Comparison of ENCODE assay signal across 30 cellular contexts in the genomic region with DNA sequence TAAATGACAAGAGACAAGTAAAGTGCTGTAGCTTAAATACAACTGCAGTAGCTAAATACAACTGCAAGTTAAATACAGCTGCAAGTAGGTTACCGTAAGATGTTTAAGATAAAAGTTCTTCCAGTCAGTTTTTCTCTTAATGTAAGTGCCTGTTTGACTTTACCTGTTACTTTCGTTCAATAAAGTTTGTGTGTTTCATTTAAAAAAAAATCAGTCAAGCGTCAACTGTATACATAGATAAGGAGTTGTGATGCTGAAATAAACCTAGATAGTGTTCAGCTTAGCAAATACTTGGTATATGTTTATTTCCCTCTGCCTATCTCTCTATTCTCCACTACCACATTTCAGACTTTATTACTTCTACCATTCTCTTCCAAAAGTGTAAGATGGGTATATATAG.
DNase-seq lines count a peak whose midpoint lies in the region; ATAC-seq, FAIRE-seq and TF ChIP-seq lines count a peak whose summit lies in the region.
"Had no signal": no experiment of that assay in that cellular context is flagged by ENCODE, and none has a peak within 500 bp of the region (broad histone marks: within the 10 kb centered on the region; RNA-seq: fewer than 3 reads in every experiment).

No MANE protein-coding gene starts in this region.

- no peak for TF ChIP-seq EP300 in GM12878 (IDR thresholded peaks at IDR 0.05; ENCODE audit: borderline replicate concordance in 1 of 2, control insufficient read depth in 1 of 2, low read depth in 2 of 2, low read length in 2 of 2)
- no peak for TF ChIP-seq EP300 in K562 (IDR thresholded peaks at IDR 0.05; ENCODE audit: low read length)

- H2AFZ ChIP-seq in GM12878 (ENCODE audit: control insufficient read depth, low read depth, low read length) (no peak overlapping the region), K562 (ENCODE audit: low read depth, low read length) (no peak overlapping the region)

- BruUV-seq in GM12878 (replicated peaks; lab: Mats Ljungman, UMichigan), result no TSS peak
- no TSS peak for BruUV-seq in K562 (replicated peaks; lab: Mats Ljungman, UMichigan)

- no peak for TF ChIP-seq RAD21 in GM12878 (IDR thresholded peaks at IDR 0.05; ENCODE audit: insufficient read depth, low read depth, low read length)
- no peak for TF ChIP-seq RAD21 in K562 (CRISPR knock-in tag; conservative IDR thresholded peaks at IDR 0.05 in 1 of 2, IDR thresholded peaks at IDR 0.05 in 1 of 2)

- no peaks in the 10 kb centered on the region for H3K9me1 ChIP-seq in K562 (ENCODE audit: control insufficient read depth, insufficient read depth, low read length)

- CTCF ChIA-PET in GM12878 (lab: Yijun Ruan, JAX) (no interaction called here), K562 (lab: Yijun Ruan, JAX; ENCODE audit: low intra/inter-chr PET ratio) (no interaction called here)

- H3K9ac ChIP-seq in GM12878 (ENCODE audit: control insufficient read depth, insufficient read depth, low read length) (no peak overlapping the region), K562 (ENCODE audit: insufficient read depth in 1 of 2, low read depth in 2 of 2, low read length in 2 of 2) (no peak overlapping the region)
- H3K9ac ChIP-seq: BLaER1; BLaER1 treated with 17β-estradiol and CSF1 and Interleukin-3, amounts not matched to agents 10 nM and 100 nM had no signal

- H3K4me3 ChIP-seq in GM12878 (no peak overlapping the region), K562 (no peak overlapping the region)
- H3K4me3 ChIP-seq: A549; BLaER1; BLaER1 treated with 17β-estradiol and CSF1 and Interleukin-3, amounts not matched to agents 10 nM and 100 nM had no signal

- no peak for TF ChIP-seq POLR2A in GM12878 (IDR thresholded peaks at IDR 0.05; ENCODE audit: low read depth, low read length)
- no peak for TF ChIP-seq POLR2A in K562 (conservative IDR thresholded peaks at IDR 0.05)

- DNase-seq in GM12878 (ENCODE audit: low read depth, low spot score), result no peak
- DNase-seq in K562 (ENCODE audit: extremely low read depth in 1 of 4, low spot score in 3 of 4), result no peak
- no peak for DNase-seq in T-helper 2 cell
- no peak for DNase-seq in NCI-H1417 (lab: John Stamatoyannopoulos, UW)
- DNase-seq: 8988T; ACHN; AML-193; BE2C; C1 segment of cervical spinal cord; Caco-2; Calu3; CD4-positive, alpha-beta memory T cell; CD4-positive, alpha-beta T cell; CD4-positive, CD25-positive, alpha-beta regulatory T cell; CD8-positive, alpha-beta memory T cell; CD8-positive, alpha-beta T cell; COR-L47; DMS 273 treated with DMSO at 0.1 percent for 48 hours; DMS153; DMS53; DMS79; DMS79 treated with DMSO at 0.1 percent for 48 hours; DND-41 had no signal

- SMC1A ChIA-PET in GM12878 (lab: Charles Lee; ENCODE audit: uncharacterized antibody, unreplicated experiment), result interaction anchor here (1.1 to 1.2 kb wide), 2 partner anchors 9 kb away, joined by 3 to 4 read pairs; no protein-coding TSS in a partner anchor

- no peaks in the 10 kb centered on the region for H3K79me2 ChIP-seq in GM12878 (ENCODE audit: control insufficient read depth, insufficient read depth, low read length)
- H3K79me2 ChIP-seq in K562 (ENCODE audit: control insufficient read depth, insufficient read depth, low read length), result no peaks in the 10 kb centered on the region

- FAIRE-seq in GM12878 (lab: Jason Lieb, UNC), result no peak
- FAIRE-seq in K562 (lab: Jason Lieb, UNC), result no peak
- FAIRE-seq: A204.1, A549, D721Med had no signal

- H3K9me3 ChIP-seq in GM12878 (replicated peaks; ENCODE audit: control insufficient read depth, insufficient read depth, low read length) (no peaks in the 10 kb centered on the region; the same call in 2 of the 3 replicates), K562 (replicated peaks; ENCODE audit: control insufficient read depth, insufficient read depth, low read depth, low read length) (no peaks in the 10 kb centered on the region)
- H3K9me3 ChIP-seq: A549; BE2C; BLaER1; BLaER1 treated with 17β-estradiol and CSF1 and Interleukin-3, amounts not matched to agents 10 nM and 100 nM; Caco-2 had no signal

- H4K20me1 ChIP-seq in GM12878 (ENCODE audit: control insufficient read depth, insufficient read depth) (no peaks in the 10 kb centered on the region), K562 (replicated peaks; ENCODE audit: control insufficient read depth, insufficient read depth, low read length) (no peaks in the 10 kb centered on the region)
- H4K20me1 ChIP-seq: BLaER1; BLaER1 treated with 17β-estradiol and CSF1 and Interleukin-3, amounts not matched to agents 10 nM and 100 nM had no signal

- H3K4me1 ChIP-seq in GM12878 (ENCODE audit: control insufficient read depth, insufficient read depth, low read length), result no peaks in the 10 kb centered on the region
- no peaks in the 10 kb centered on the region for H3K4me1 ChIP-seq in K562 (replicated peaks in 1 of 2; ENCODE audit: control insufficient read depth in 2 of 2, insufficient read depth in 2 of 2, low read length in 2 of 2)
- H3K4me1 ChIP-seq: A549; BE2C; BLaER1; BLaER1 treated with 17β-estradiol and CSF1 and Interleukin-3, amounts not matched to agents 10 nM and 100 nM; Caco-2 had no signal

- H3K36me3 ChIP-seq in GM12878 (ENCODE audit: control insufficient read depth in 2 of 2, insufficient read depth in 2 of 2, low read length in 1 of 2), result no peaks in the 10 kb centered on the region
- no peaks in the 10 kb centered on the region for H3K36me3 ChIP-seq in K562 (ENCODE audit: control insufficient read depth, insufficient read depth, low read length)
- H3K36me3 ChIP-seq: BE2C; BLaER1; BLaER1 treated with 17β-estradiol and CSF1 and Interleukin-3, amounts not matched to agents 10 nM and 100 nM had no signal

- no peak for ATAC-seq in GM12878
- ATAC-seq in K562, result no peak
- ATAC-seq: A549; CD8-positive, alpha-beta T cell had no signal

- RAD21 ChIA-PET in GM12878 (lab: Charles Lee; ENCODE audit: unreplicated experiment), result no interaction called here

- H3K4me2 ChIP-seq in GM12878 (ENCODE audit: control insufficient read depth, insufficient read depth) (no peak overlapping the region), K562 (ENCODE audit: insufficient read depth, low read length) (no peak overlapping the region)
- H3K4me2 ChIP-seq: A549; BLaER1; BLaER1 treated with 17β-estradiol and CSF1 and Interleukin-3, amounts not matched to agents 10 nM and 100 nM had no signal

- H3K27ac ChIP-seq in GM12878 (ENCODE audit: control insufficient read depth, insufficient read depth) (no peak overlapping the region), K562 (ENCODE audit: extremely low read depth, low read depth, low read length) (no peak overlapping the region)
- H3K27ac ChIP-seq: 22Rv1; A549; BLaER1; BLaER1 treated with 17β-estradiol and CSF1 and Interleukin-3, amounts not matched to agents 10 nM and 100 nM; C4-2B had no signal

- in situ Hi-C loops in GM12878 (cut with MboI) (loop anchor here (5.0 kb wide), 1 partner anchor 49 kb away; no protein-coding TSS in a partner anchor), K562 (cut with MboI) (no loop called here)

- POLR2A ChIA-PET in GM12878 (lab: Charles Lee) (no interaction called here), K562 (lab: Yijun Ruan, JAX) (interaction anchor here (1.1 kb wide), 1 partner anchor 9 kb away, joined by 4 read pairs; no protein-coding TSS in a partner anchor)

- H3K27me3 ChIP-seq in GM12878 (replicated peaks in 1 of 2; ENCODE audit: control insufficient read depth in 2 of 2, insufficient read depth in 2 of 2, low read length in 1 of 2) (no peaks in the 10 kb centered on the region), K562 (ENCODE audit: control insufficient read depth in 2 of 2, insufficient read depth in 2 of 2, low read length in 2 of 2) (peaks cover 0 to 4% of the 10 kb centered on the region in 2 experiments; a peak in 1 of 5 replicates)
- H3K27me3 ChIP-seq: BE2C; BLaER1; BLaER1 treated with 17β-estradiol and CSF1 and Interleukin-3, amounts not matched to agents 10 nM and 100 nM had no signal

- intact Hi-C loops in GM12878 (cut with micrococcal nuclease; ENCODE audit: unreplicated experiment) (no loop called here), K562 (cut with micrococcal nuclease) (no loop called here)

- 25% methylated on average over 3 of the region's 3 CpGs for WGBS in GM12878 (ENCODE audit: insufficient coverage, insufficient replicate concordance, low lambda C conversion rate, missing lambda C conversion rate)
- WGBS in K562 (ENCODE audit: insufficient coverage, low coverage, missing lambda C conversion rate), result 3% methylated on average over 3 of the region's 3 CpGs

- TF ChIP-seq CTCF in GM12878 (IDR thresholded peaks at IDR 0.05 in 2 of 3, conservative IDR thresholded peaks at IDR 0.05 in 1 of 3; ENCODE audit: control insufficient read depth in 2 of 3, extremely low read depth in 1 of 3, insufficient read depth in 1 of 3, low read depth in 3 of 3, low read length in 3 of 3), result no peak
- no peak for TF ChIP-seq CTCF in K562 (IDR thresholded peaks at IDR 0.05 in 2 of 3, conservative IDR thresholded peaks at IDR 0.05 in 1 of 3; ENCODE audit: insufficient read depth in 2 of 3, low read depth in 1 of 3, low read length in 3 of 3)

TF ChIP-seq in K562, 482 proteins besides CTCF, POLR2A, EP300 and RAD21 (continues in another document):
- no peak for TF ChIP-seq GATAD2A (IDR thresholded peaks at IDR 0.05)
- TF ChIP-seq, protein P1, sequence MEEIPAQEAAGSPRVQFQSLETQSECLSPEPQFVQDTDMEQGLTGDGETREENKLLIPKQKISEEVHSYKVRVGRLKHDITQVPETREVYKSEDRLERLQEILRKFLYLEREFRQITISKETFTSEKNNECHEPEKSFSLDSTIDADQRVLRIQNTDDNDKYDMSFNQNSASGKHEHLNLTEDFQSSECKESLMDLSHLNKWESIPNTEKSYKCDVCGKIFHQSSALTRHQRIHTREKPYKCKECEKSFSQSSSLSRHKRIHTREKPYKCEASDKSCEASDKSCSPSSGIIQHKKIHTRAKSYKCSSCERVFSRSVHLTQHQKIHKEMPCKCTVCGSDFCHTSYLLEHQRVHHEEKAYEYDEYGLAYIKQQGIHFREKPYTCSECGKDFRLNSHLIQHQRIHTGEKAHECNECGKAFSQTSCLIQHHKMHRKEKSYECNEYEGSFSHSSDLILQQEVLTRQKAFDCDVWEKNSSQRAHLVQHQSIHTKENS (CRISPR knock-in tag; IDR thresholded peaks at IDR 0.05), result no peak
- no peak for TF ChIP-seq BRCA1 (IDR thresholded peaks at IDR 0.05)
- TF ChIP-seq BRCA1 (CRISPR knock-in tag; IDR thresholded peaks at IDR 0.05), result no peak
- TF ChIP-seq PRMT5 (CRISPR knock-in tag; IDR thresholded peaks at IDR 0.05), result no peak
- TF ChIP-seq ZSCAN32 (CRISPR knock-in tag; IDR thresholded peaks at IDR 0.05), result no peak
- TF ChIP-seq ZNF184 (CRISPR knock-in tag; IDR thresholded peaks at IDR 0.05), result no peak
